ENCODE assay signal across 22 cellular contexts in genomic region chr1:229812693-229813092, GRCh38.
DNase-seq lines count a peak whose midpoint lies in the region; ATAC-seq, FAIRE-seq and TF ChIP-seq lines count a peak whose summit lies in the region.
"Had no signal": no experiment of that assay in that cellular context is flagged by ENCODE, and none has a peak within 500 bp of the region (broad histone marks: within the 10 kb centered on the region; RNA-seq: fewer than 3 reads in every experiment).

No MANE protein-coding gene starts in this region.

- peaks cover 17% of the 10 kb centered on the region for H3K9me3 Mint-ChIP-seq in GM23338
- peaks cover 38% of the 10 kb centered on the region for H3K9me3 Mint-ChIP-seq in WTC11

- no peak for ATAC-seq in A549
- ATAC-seq in GM23338 = no peak
- no peak for ATAC-seq in WTC11
- ATAC-seq: CD8-positive, alpha-beta T cell had no signal

- H3K27ac ChIP-seq in A549 (no peak overlapping the region), GM23338 (ENCODE audit: low read depth) (no peak overlapping the region), SK-N-SH (ENCODE audit: low read depth in 2 of 2, low read length in 1 of 2) (no peak overlapping the region)
- H3K27ac ChIP-seq: BLaER1 treated with 17β-estradiol and CSF1 and Interleukin-3, amounts not matched to agents 10 nM and 100 nM; C4-2B had no signal

- DNase-seq in A549 (ENCODE audit: low read depth in 1 of 2, low spot score in 1 of 2) (no peak), GM23338 (ENCODE audit: low spot score) (no peak), WTC11 (ENCODE audit: low spot score) (no peak), SK-N-SH (no peak), NCI-H2196 treated with DMSO at 0.1 percent for 48 hours (lab: John Stamatoyannopoulos, UW; ENCODE audit: unreplicated experiment) (no peak), SIG-M5 treated with dmso at 0.1 percent for 504 hours (lab: John Stamatoyannopoulos, UW; ENCODE audit: unreplicated experiment) (no peak)
- DNase-seq: 8988T; AML-193; Caco-2; Calu3; CD4-positive, alpha-beta T cell; CD8-positive, alpha-beta T cell; DMS79 treated with DMSO at 0.1 percent for 48 hours; GF-D8 had no signal

- no peak for TF ChIP-seq RAD21 in A549 (conservative IDR thresholded peaks at IDR 0.05 in 1 of 2, IDR thresholded peaks at IDR 0.05 in 1 of 2)
- TF ChIP-seq RAD21 in SK-N-SH (IDR thresholded peaks at IDR 0.05; ENCODE audit: low read length) = no peak

- 20% methylated on average over 4 of the region's 4 CpGs for WGBS in A549 (ENCODE audit: missing lambda C conversion rate)
- WGBS in SK-N-SH (ENCODE audit: low lambda C conversion rate) = 37% methylated on average over 4 of the region's 4 CpGs

- H2AFZ ChIP-seq in GM23338 (0 out of 2 replicates have a peak overlapping the region, but pooled peaks have one; percentile 59), SK-N-SH (ENCODE audit: low read depth) (no peak overlapping the region)

- peaks cover 14% of the 10 kb centered on the region for H3K4me1 Mint-ChIP-seq in GM23338
- peaks cover 20% of the 10 kb centered on the region for H3K4me1 Mint-ChIP-seq in WTC11
- H3K4me1 Mint-ChIP-seq: B cell had no signal

- H3K27me3 ChIP-seq in GM23338 (ENCODE audit: insufficient read depth) (no peaks in the 10 kb centered on the region), SK-N-SH (ENCODE audit: insufficient read depth) (no peaks in the 10 kb centered on the region)
- H3K27me3 ChIP-seq: BLaER1 treated with 17β-estradiol and CSF1 and Interleukin-3, amounts not matched to agents 10 nM and 100 nM had no signal

- H3K27me3 Mint-ChIP-seq in GM23338 (ENCODE audit: insufficient read depth, low read depth, poor library complexity) (peaks cover 2% of the 10 kb centered on the region), WTC11 (ENCODE audit: low read depth) (peaks cover 5% of the 10 kb centered on the region; the same call in 1 of the 2 replicates)

- no peak overlapping the region for H3K4me3 Mint-ChIP-seq in GM23338
- no peak overlapping the region for H3K4me3 Mint-ChIP-seq in WTC11
- H3K4me3 Mint-ChIP-seq: B cell; CD4-positive, alpha-beta T cell; CD8-positive, alpha-beta T cell had no signal

- TF ChIP-seq CTCF in A549 (IDR thresholded peaks at IDR 0.05) (no peak), GM23338 (conservative IDR thresholded peaks at IDR 0.05; ENCODE audit: low read depth in 2 of 2) (no peak), WTC11 (IDR thresholded peaks at IDR 0.05) (no peak), SK-N-SH (IDR thresholded peaks at IDR 0.05) (no peak)

- TF ChIP-seq EP300 in A549 (IDR thresholded peaks at IDR 0.05) (no peak), SK-N-SH (IDR thresholded peaks at IDR 0.05; ENCODE audit: borderline replicate concordance in 1 of 2, low read depth in 1 of 2, low read length in 1 of 2) (no peak)

- H3K9ac ChIP-seq in SK-N-SH = no peak overlapping the region
- H3K9ac ChIP-seq: BLaER1 treated with 17β-estradiol and CSF1 and Interleukin-3, amounts not matched to agents 10 nM and 100 nM had no signal

- no peaks in the 10 kb centered on the region for H3K79me2 ChIP-seq in GM23338 (replicated peaks; ENCODE audit: insufficient read depth)
- H3K79me2 ChIP-seq in SK-N-SH (ENCODE audit: insufficient read depth) = no peaks in the 10 kb centered on the region

- H3K4me3 ChIP-seq in A549 = no peak overlapping the region
- H3K4me3 ChIP-seq in GM23338 = no peak overlapping the region
- H3K4me3 ChIP-seq in SK-N-SH (ENCODE audit: low read depth in 2 of 2, low read length in 1 of 2) = no peak overlapping the region
- H3K4me3 ChIP-seq: BLaER1 treated with 17β-estradiol and CSF1 and Interleukin-3, amounts not matched to agents 10 nM and 100 nM had no signal

- H3K9me3 ChIP-seq in A549 = peaks cover 24% of the 10 kb centered on the region
- H3K9me3 ChIP-seq in SK-N-SH = no peaks in the 10 kb centered on the region

- TF ChIP-seq POLR2A in A549 (IDR thresholded peaks at IDR 0.05; ENCODE audit: low read length) = no peak

- no peak overlapping the region for H3K4me2 ChIP-seq in A549
- no peak overlapping the region for H3K4me2 ChIP-seq in GM23338
- H3K4me2 ChIP-seq in SK-N-SH = no peak overlapping the region
- H3K4me2 ChIP-seq: BLaER1 treated with 17β-estradiol and CSF1 and Interleukin-3, amounts not matched to agents 10 nM and 100 nM had no signal

- 0 out of 2 replicates have a peak, but pooled peaks cover 3% of the 10 kb centered on the region for H3K36me3 ChIP-seq in GM23338 (ENCODE audit: insufficient read depth)
- H3K36me3 ChIP-seq in SK-N-SH (replicated peaks in 1 of 2; ENCODE audit: control insufficient read depth in 1 of 2, insufficient read depth in 2 of 2, low read length in 1 of 2) = no peaks in the 10 kb centered on the region
- H3K36me3 ChIP-seq: BLaER1 treated with 17β-estradiol and CSF1 and Interleukin-3, amounts not matched to agents 10 nM and 100 nM had no signal

- H3K27ac Mint-ChIP-seq in GM23338 (no peak overlapping the region), WTC11 (no peak overlapping the region)
- H3K27ac Mint-ChIP-seq: B cell; CD4-positive, alpha-beta T cell; CD8-positive, alpha-beta T cell had no signal

- H4K20me1 ChIP-seq in GM23338 (replicated peaks; ENCODE audit: insufficient read depth) (no peaks in the 10 kb centered on the region), SK-N-SH (ENCODE audit: insufficient read depth) (no peaks in the 10 kb centered on the region)
- H4K20me1 ChIP-seq: BLaER1 treated with 17β-estradiol and CSF1 and Interleukin-3, amounts not matched to agents 10 nM and 100 nM had no signal

- CTCF ChIA-PET in A549 (lab: Yijun Ruan, JAX) (no interaction called here), WTC11 (lab: Charles Lee) (interaction anchor here (1.3 kb wide), 1 partner anchor 161 kb away, joined by 3 read pairs; no protein-coding TSS in a partner anchor), SK-N-SH (lab: Yijun Ruan, JAX) (no interaction called here)

- 0 out of 2 replicates have a peak, but pooled peaks cover 5% of the 10 kb centered on the region for H3K9me2 ChIP-seq in GM23338 (ENCODE audit: insufficient read depth)
- H3K9me2 ChIP-seq in SK-N-SH = no peaks in the 10 kb centered on the region

- peaks cover 4% of the 10 kb centered on the region; the same call in 2 of the 3 replicates for H3K36me3 Mint-ChIP-seq in GM23338 (ENCODE audit: low read depth)
- peaks cover 20% of the 10 kb centered on the region for H3K36me3 Mint-ChIP-seq in WTC11
- H3K36me3 Mint-ChIP-seq: CD8-positive, alpha-beta T cell had no signal

- POLR2A ChIA-PET in A549 (lab: Yijun Ruan, JAX) = no interaction called here
- POLR2A ChIA-PET in WTC11 (lab: Charles Lee) = no interaction called here
- POLR2A ChIA-PET in SK-N-SH (lab: Yijun Ruan, JAX) = no interaction called here

- H3F3A ChIP-seq in GM23338 (replicated peaks; ENCODE audit: low read depth) (no peaks in the 10 kb centered on the region), SK-N-SH (replicated peaks; ENCODE audit: insufficient read depth) (no peaks in the 10 kb centered on the region)

- FAIRE-seq in A549 (lab: Jason Lieb, UNC) = no peak
- FAIRE-seq: A204.1, D721Med, G401.6, GM12891, GM19239 had no signal

- H3K4me1 ChIP-seq in A549 (no peaks in the 10 kb centered on the region), GM23338 (ENCODE audit: insufficient read depth) (peaks cover 3% of the 10 kb centered on the region; the same call in 1 of the 2 replicates), SK-N-SH (ENCODE audit: control insufficient read depth in 1 of 2, insufficient read depth in 2 of 2, low read depth in 1 of 2, low read length in 1 of 2) (no peaks in the 10 kb centered on the region)
- H3K4me1 ChIP-seq: BLaER1 treated with 17β-estradiol and CSF1 and Interleukin-3, amounts not matched to agents 10 nM and 100 nM; Caco-2 had no signal

TF ChIP-seq in A549, 52 proteins besides CTCF, POLR2A, EP300 and RAD21 (continues in another document):
- TF ChIP-seq CHD4 (IDR thresholded peaks at IDR 0.05; ENCODE audit: borderline replicate concordance) = no peak
- no peak for TF ChIP-seq ATOH8 (CRISPR knock-in tag; IDR thresholded peaks at IDR 0.05; ENCODE audit: low read depth)
- TF ChIP-seq ZC3H11A (IDR thresholded peaks at IDR 0.05) = peak; percentile 26

TF ChIP-seq in GM23338, 12 proteins besides CTCF, POLR2A, EP300 and RAD21:
- TF ChIP-seq EZH2phosphoT487 (IDR thresholded peaks at IDR 0.05; ENCODE audit: unreplicated experiment) = no peak

TF ChIP-seq in WTC11, 78 proteins besides CTCF, POLR2A, EP300 and RAD21 (continues in another document):
- no peak for TF ChIP-seq ATF3 (CRISPR knock-in tag; conservative IDR thresholded peaks at IDR 0.05)
- peak; percentile 58; the same call in 1 of the 2 replicates for TF ChIP-seq HMGA2 (CRISPR knock-in tag; IDR thresholded peaks at IDR 0.05)
- TF ChIP-seq MYBL2 (CRISPR knock-in tag; IDR thresholded peaks at IDR 0.05) = no peak
- TF ChIP-seq OVOL2 (CRISPR knock-in tag; IDR thresholded peaks at IDR 0.05; ENCODE audit: borderline replicate concordance) = no peak
- TF ChIP-seq SMAD4 (CRISPR knock-in tag; IDR thresholded peaks at IDR 0.05) = no peak

TF ChIP-seq in SK-N-SH, 30 proteins besides CTCF, POLR2A, EP300 and RAD21:
- no peak for TF ChIP-seq RCOR1 (IDR thresholded peaks at IDR 0.05; ENCODE audit: low read length)
TF ChIP-seq in SK-N-SH: peak in this region for 0.
